In the genomic region with DNA sequence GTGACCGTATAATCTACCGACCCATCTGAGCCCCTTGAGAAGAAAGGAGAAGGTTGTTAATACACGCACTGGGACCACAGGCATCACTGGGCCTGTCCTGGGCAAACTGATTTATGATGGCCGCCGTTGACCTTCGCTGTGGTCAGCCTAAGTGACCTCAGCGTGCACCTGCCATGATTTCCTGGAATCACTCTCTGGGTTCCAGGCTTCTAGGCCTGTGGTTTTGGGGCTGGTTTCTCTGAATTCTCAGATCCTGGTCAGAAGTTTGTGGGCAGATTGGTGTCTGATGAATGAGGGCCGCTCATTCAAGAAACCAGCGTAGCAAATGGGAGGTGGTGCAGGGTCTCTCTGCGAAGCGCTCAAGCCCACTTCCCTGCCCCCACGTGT, we compare ENCODE assay signal across 7 cellular contexts.
DNase-seq lines count a peak whose midpoint lies in the region; ATAC-seq and TF ChIP-seq lines count a peak whose summit lies in the region.

No MANE protein-coding gene starts in this region.

- TF ChIP-seq POLR2A in sigmoid colon (IDR thresholded peaks at IDR 0.05), result no peak

- H3K4me3 ChIP-seq in GM23248 (no peak overlapping the region; the same call in 1 of the 2 replicates), RWPE2 (ENCODE audit: severe bottlenecking) (no peak overlapping the region), sigmoid colon (no peak overlapping the region)

- H3K4me3 Mint-ChIP-seq in dendritic cell treated with granulocyte-macrophage colony-stimulating factor and Interleukin-4, amounts not matched to agents 40 ng/mL and 50 ng/mL, for 4 days, result no peak overlapping the region

- H3F3A ChIP-seq in GM23248 (ENCODE audit: insufficient read depth), result no peaks in the 10 kb centered on the region

- no peak for TF ChIP-seq EP300 in sigmoid colon (IDR thresholded peaks at IDR 0.05)

- DNase-seq in GM23248 (no peak), RWPE2 (ENCODE audit: low spot score) (no peak), sigmoid colon (no peak), NK-92 (lab: John Stamatoyannopoulos, UW; ENCODE audit: unreplicated experiment) (no peak), GM03348 (ENCODE audit: low spot score) (no peak), NCI-H187 (lab: John Stamatoyannopoulos, UW) (no peak)

- peak overlapping the region; percentile 85 for H3K9ac ChIP-seq in GM23248

- no peaks in the 10 kb centered on the region for H3K9me3 ChIP-seq in GM23248 (ENCODE audit: low read depth)
- H3K9me3 ChIP-seq in RWPE2 (ENCODE audit: severe bottlenecking), result no peaks in the 10 kb centered on the region
- no peaks in the 10 kb centered on the region for H3K9me3 ChIP-seq in sigmoid colon

- H3K27ac ChIP-seq in GM23248 (peak overlapping the region; percentile 92), RWPE2 (ENCODE audit: poor library complexity, severe bottlenecking) (peak overlapping the region; percentile 88), sigmoid colon (peak overlapping the region in 3 of 4 donors; percentile 85 to 90 (median 87))

- H3K9me2 ChIP-seq in GM23248 (ENCODE audit: insufficient read depth), result no peaks in the 10 kb centered on the region

- no peaks in the 10 kb centered on the region for H3K27me3 ChIP-seq in GM23248 (replicated peaks; ENCODE audit: insufficient read depth)
- no peaks in the 10 kb centered on the region for H3K27me3 ChIP-seq in RWPE2 (ENCODE audit: insufficient read depth, poor library complexity, severe bottlenecking)
- H3K27me3 ChIP-seq in sigmoid colon, result no peaks in the 10 kb centered on the region

- H3K36me3 ChIP-seq in GM23248 (ENCODE audit: low read depth) (no peaks in the 10 kb centered on the region), RWPE2 (ENCODE audit: low read depth) (no peaks in the 10 kb centered on the region), sigmoid colon (no peaks in the 10 kb centered on the region)

- ATAC-seq in RWPE2 (ENCODE audit: low read depth), result no peak

- TF ChIP-seq CTCF in RWPE2 (IDR thresholded peaks at IDR 0.05; ENCODE audit: poor library complexity, severe bottlenecking), result no peak
- TF ChIP-seq CTCF in sigmoid colon (IDR thresholded peaks at IDR 0.05), result no peak

- no peaks in the 10 kb centered on the region for H4K20me1 ChIP-seq in GM23248 (ENCODE audit: insufficient read depth)

- peaks cover 25% of the 10 kb centered on the region for H3K4me1 Mint-ChIP-seq in dendritic cell treated with granulocyte-macrophage colony-stimulating factor and Interleukin-4, amounts not matched to agents 40 ng/mL and 50 ng/mL, for 4 days (ENCODE audit: low read depth)

- no peaks in the 10 kb centered on the region for H3K36me3 Mint-ChIP-seq in dendritic cell treated with granulocyte-macrophage colony-stimulating factor and Interleukin-4, amounts not matched to agents 40 ng/mL and 50 ng/mL, for 4 days (ENCODE audit: low read depth)

- no peaks in the 10 kb centered on the region for H3K9me3 Mint-ChIP-seq in dendritic cell treated with granulocyte-macrophage colony-stimulating factor and Interleukin-4, amounts not matched to agents 40 ng/mL and 50 ng/mL, for 4 days

- H3K27me3 Mint-ChIP-seq in dendritic cell treated with granulocyte-macrophage colony-stimulating factor and Interleukin-4, amounts not matched to agents 40 ng/mL and 50 ng/mL, for 4 days, result peaks cover 75% of the 10 kb centered on the region

- in situ Hi-C loops in GM23248 (cut with MboI), result no loop called here

- peak overlapping the region; percentile 71 for H2AFZ ChIP-seq in GM23248

- H3K79me2 ChIP-seq in GM23248 (ENCODE audit: insufficient read depth), result no peaks in the 10 kb centered on the region

- H3K27ac Mint-ChIP-seq in dendritic cell treated with granulocyte-macrophage colony-stimulating factor and Interleukin-4, amounts not matched to agents 40 ng/mL and 50 ng/mL, for 4 days, result peak overlapping the region; percentile 65

- intact Hi-C loops in dendritic cell treated with granulocyte-macrophage colony-stimulating factor and Interleukin-4, amounts not matched to agents 40 ng/mL and 50 ng/mL, for 4 days (cut with micrococcal nuclease), result no loop called here
- intact Hi-C loops in sigmoid colon (cut with DNase I), result no loop called here

- peak overlapping the region; percentile 60 for H3K4me2 ChIP-seq in GM23248 (ENCODE audit: unreplicated experiment)

- H3K4me1 ChIP-seq in GM23248 (ENCODE audit: insufficient read depth), result peaks cover 6% of the 10 kb centered on the region
- H3K4me1 ChIP-seq in RWPE2 (ENCODE audit: insufficient read depth, poor library complexity, severe bottlenecking), result peaks cover 17% of the 10 kb centered on the region
- peaks cover 0 to 23% (median 18%) of the 10 kb centered on the region in 4 donors for H3K4me1 ChIP-seq in sigmoid colon

- 85 to 88% methylated on average over 12 of the region's 12 CpGs for WGBS in GM23248 (ENCODE audit: low coverage in 1 of 2, low lambda C conversion rate in 2 of 2, missing lambda C conversion rate in 2 of 2), 2 experiments
- WGBS in sigmoid colon, 2 donors, result 81 to 85% methylated on average over 12 of the region's 12 CpGs
